ENCODE assay signal across 1 cellular context in the genomic region with DNA sequence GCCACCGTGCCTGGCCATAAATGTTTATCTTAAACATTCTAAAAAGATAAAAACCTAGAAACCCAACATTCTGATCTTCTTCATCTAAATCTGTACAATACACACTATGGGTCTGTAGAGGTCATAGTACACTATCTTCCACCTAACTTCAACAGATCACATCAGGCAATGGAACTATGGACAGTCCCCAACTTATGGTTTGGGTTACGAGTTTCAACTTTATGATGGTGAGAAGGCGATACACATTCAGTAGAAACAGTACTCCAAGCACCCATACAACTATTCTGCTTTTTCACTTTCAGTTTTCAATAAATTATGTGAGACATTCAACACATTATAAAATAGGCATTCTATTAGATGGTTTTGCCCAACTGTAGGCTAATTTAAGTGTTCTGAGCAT.
TF ChIP-seq lines count a peak whose summit lies in the region.

No MANE protein-coding gene starts in this region.

TF ChIP-seq in GM12878, 131 proteins besides CTCF, POLR2A, EP300 and RAD21 (continued from another document):
- TF ChIP-seq, protein P1, sequence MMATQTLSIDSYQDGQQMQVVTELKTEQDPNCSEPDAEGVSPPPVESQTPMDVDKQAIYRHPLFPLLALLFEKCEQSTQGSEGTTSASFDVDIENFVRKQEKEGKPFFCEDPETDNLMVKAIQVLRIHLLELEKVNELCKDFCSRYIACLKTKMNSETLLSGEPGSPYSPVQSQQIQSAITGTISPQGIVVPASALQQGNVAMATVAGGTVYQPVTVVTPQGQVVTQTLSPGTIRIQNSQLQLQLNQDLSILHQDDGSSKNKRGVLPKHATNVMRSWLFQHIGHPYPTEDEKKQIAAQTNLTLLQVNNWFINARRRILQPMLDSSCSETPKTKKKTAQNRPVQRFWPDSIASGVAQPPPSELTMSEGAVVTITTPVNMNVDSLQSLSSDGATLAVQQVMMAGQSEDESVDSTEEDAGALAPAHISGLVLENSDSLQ (IDR thresholded peaks at IDR 0.05) = no peak
- no peak for TF ChIP-seq IKZF2 (IDR thresholded peaks at IDR 0.05)
- no peak for TF ChIP-seq MEF2A (IDR thresholded peaks at IDR 0.05; ENCODE audit: insufficient read depth, low read depth, low read length)
- TF ChIP-seq, protein P2, sequence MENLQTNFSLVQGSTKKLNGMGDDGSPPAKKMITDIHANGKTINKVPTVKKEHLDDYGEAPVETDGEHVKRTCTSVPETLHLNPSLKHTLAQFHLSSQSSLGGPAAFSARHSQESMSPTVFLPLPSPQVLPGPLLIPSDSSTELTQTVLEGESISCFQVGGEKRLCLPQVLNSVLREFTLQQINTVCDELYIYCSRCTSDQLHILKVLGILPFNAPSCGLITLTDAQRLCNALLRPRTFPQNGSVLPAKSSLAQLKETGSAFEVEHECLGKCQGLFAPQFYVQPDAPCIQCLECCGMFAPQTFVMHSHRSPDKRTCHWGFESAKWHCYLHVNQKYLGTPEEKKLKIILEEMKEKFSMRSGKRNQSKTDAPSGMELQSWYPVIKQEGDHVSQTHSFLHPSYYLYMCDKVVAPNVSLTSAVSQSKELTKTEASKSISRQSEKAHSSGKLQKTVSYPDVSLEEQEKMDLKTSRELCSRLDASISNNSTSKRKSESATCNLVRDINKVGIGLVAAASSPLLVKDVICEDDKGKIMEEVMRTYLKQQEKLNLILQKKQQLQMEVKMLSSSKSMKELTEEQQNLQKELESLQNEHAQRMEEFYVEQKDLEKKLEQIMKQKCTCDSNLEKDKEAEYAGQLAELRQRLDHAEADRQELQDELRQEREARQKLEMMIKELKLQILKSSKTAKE (IDR thresholded peaks at IDR 0.05; ENCODE audit: low read depth, poor library complexity, severe bottlenecking) = no peak
- TF ChIP-seq, protein P3, sequence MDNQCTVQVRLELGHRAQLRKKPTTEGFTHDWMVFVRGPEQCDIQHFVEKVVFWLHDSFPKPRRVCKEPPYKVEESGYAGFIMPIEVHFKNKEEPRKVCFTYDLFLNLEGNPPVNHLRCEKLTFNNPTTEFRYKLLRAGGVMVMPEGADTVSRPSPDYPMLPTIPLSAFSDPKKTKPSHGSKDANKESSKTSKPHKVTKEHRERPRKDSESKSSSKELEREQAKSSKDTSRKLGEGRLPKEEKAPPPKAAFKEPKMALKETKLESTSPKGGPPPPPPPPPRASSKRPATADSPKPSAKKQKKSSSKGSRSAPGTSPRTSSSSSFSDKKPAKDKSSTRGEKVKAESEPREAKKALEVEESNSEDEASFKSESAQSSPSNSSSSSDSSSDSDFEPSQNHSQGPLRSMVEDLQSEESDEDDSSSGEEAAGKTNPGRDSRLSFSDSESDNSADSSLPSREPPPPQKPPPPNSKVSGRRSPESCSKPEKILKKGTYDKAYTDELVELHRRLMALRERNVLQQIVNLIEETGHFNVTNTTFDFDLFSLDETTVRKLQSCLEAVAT (IDR thresholded peaks at IDR 0.05) = 0 out of 2 replicates have a peak, but pooled peaks have one; percentile 14
- TF ChIP-seq, protein P4, sequence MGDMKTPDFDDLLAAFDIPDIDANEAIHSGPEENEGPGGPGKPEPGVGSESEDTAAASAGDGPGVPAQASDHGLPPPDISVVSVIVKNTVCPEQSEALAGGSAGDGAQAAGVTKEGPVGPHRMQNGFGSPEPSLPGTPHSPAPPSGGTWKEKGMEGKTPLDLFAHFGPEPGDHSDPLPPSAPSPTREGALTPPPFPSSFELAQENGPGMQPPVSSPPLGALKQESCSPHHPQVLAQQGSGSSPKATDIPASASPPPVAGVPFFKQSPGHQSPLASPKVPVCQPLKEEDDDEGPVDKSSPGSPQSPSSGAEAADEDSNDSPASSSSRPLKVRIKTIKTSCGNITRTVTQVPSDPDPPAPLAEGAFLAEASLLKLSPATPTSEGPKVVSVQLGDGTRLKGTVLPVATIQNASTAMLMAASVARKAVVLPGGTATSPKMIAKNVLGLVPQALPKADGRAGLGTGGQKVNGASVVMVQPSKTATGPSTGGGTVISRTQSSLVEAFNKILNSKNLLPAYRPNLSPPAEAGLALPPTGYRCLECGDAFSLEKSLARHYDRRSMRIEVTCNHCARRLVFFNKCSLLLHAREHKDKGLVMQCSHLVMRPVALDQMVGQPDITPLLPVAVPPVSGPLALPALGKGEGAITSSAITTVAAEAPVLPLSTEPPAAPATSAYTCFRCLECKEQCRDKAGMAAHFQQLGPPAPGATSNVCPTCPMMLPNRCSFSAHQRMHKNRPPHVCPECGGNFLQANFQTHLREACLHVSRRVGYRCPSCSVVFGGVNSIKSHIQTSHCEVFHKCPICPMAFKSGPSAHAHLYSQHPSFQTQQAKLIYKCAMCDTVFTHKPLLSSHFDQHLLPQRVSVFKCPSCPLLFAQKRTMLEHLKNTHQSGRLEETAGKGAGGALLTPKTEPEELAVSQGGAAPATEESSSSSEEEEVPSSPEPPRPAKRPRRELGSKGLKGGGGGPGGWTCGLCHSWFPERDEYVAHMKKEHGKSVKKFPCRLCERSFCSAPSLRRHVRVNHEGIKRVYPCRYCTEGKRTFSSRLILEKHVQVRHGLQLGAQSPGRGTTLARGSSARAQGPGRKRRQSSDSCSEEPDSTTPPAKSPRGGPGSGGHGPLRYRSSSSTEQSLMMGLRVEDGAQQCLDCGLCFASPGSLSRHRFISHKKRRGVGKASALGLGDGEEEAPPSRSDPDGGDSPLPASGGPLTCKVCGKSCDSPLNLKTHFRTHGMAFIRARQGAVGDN (IDR thresholded peaks at IDR 0.05) = no peak
